ENCODE assay signal across 8 cellular contexts in genomic region chr20:35171753-35172433, GRCh38. TPM values are rescaled to one million over a fixed set of nuclear protein-coding genes. Genes with fewer than 3 reads are reported as not detected.
DNase-seq lines count a peak whose midpoint lies in the region; ATAC-seq and TF ChIP-seq lines count a peak whose summit lies in the region.

Gene PROCR (plus strand): TSS chr20:35172072. CDS start chr20:35172155, 83 bp downstream.

- H3K4me2 ChIP-seq in mesendoderm (ENCODE audit: low read length), result peak within 1 kb of the TSS; percentile 10

- peaks cover 2% of the 10 kb centered on the region for H3K4me1 ChIP-seq in mesendoderm (ENCODE audit: control insufficient read depth, low read depth, low read length)
- peaks cover 0 to 12% of the 10 kb centered on the region in 2 donors for H3K4me1 ChIP-seq in thoracic aorta (ENCODE audit: control insufficient read depth in 1 of 2, low read depth in 2 of 2)

- H3K9me3 ChIP-seq in WERI-Rb-1 (ENCODE audit: severe bottlenecking) (no peaks in the 10 kb centered on the region), thoracic aorta (no peaks in the 10 kb centered on the region)

- H3K56ac ChIP-seq in mesendoderm (ENCODE audit: low read length), result peak within 1 kb of the TSS; percentile 83

- no peak within 1 kb of the TSS for H2BK5ac ChIP-seq in mesendoderm (ENCODE audit: low read length)

- H3K79me1 ChIP-seq in mesendoderm (ENCODE audit: low read length), result no peaks in the 10 kb centered on the region

- no peak within 1 kb of the TSS for H2AK5ac ChIP-seq in mesendoderm (ENCODE audit: low read length)

- peaks cover 15% of the 10 kb centered on the region for H3K36me3 ChIP-seq in WERI-Rb-1
- no peaks in the 10 kb centered on the region for H3K36me3 ChIP-seq in mesendoderm (ENCODE audit: control insufficient read depth, insufficient read depth, low read length)
- H3K36me3 ChIP-seq in thoracic aorta, result no peaks in the 10 kb centered on the region

- H3K4me3 ChIP-seq in WERI-Rb-1 (ENCODE audit: low read depth, low read length) (peak within 1 kb of the TSS; percentile 61), mesendoderm (ENCODE audit: low read length) (no peak within 1 kb of the TSS), thoracic aorta (peak within 1 kb of the TSS; percentile 69)

- whole genome bisulfite sequencing in mesendoderm (ENCODE audit: extremely low coverage, insufficient coverage, low lambda C conversion rate), result no CpG with 5 or more reads among the region's 16 CpGs

- H3K27ac ChIP-seq in WERI-Rb-1 (peak within 1 kb of the TSS; percentile 64), mesendoderm (ENCODE audit: low read depth, low read length) (no peak within 1 kb of the TSS), thoracic aorta (peak within 1 kb of the TSS; percentile 62 to 81)

- no peak within 1 kb of the TSS for H3K18ac ChIP-seq in mesendoderm (ENCODE audit: low read length)

- no peak within 1 kb of the TSS for H3K4ac ChIP-seq in mesendoderm (ENCODE audit: low read depth, low read length)

- ATAC-seq in thoracic aorta (ENCODE audit: insufficient number of reproducible peaks, low FRiP score, low read depth) (peak; percentile 79), HG03521 (IDR thresholded peaks at IDR 0.05; ENCODE audit: unreplicated experiment) (no peak)

- H3K23ac ChIP-seq in mesendoderm (ENCODE audit: low read length), result no peak within 1 kb of the TSS

- no peaks in the 10 kb centered on the region for H3K79me2 ChIP-seq in mesendoderm (ENCODE audit: control insufficient read depth, insufficient read depth, low read length)

- no peak within 1 kb of the TSS for H2BK120ac ChIP-seq in mesendoderm (ENCODE audit: low read depth, low read length)

- H3K27me3 ChIP-seq in WERI-Rb-1 (ENCODE audit: insufficient read depth, low read depth, severe bottlenecking), result no peaks in the 10 kb centered on the region
- H3K27me3 ChIP-seq in mesendoderm (ENCODE audit: insufficient read depth, low read length, poor library complexity), result no peaks in the 10 kb centered on the region
- no peaks in the 10 kb centered on the region for H3K27me3 ChIP-seq in thoracic aorta (replicated peaks; ENCODE audit: insufficient read depth)

- TF ChIP-seq POLR2A in erythroblast (IDR thresholded peaks at IDR 0.05; ENCODE audit: low read length), result no peak

- no peak within 1 kb of the TSS for H4K8ac ChIP-seq in mesendoderm (ENCODE audit: low read depth, low read length)

- H4K5ac ChIP-seq in mesendoderm (ENCODE audit: low read length), result no peak within 1 kb of the TSS

- DNase-seq in EH (ENCODE audit: low read depth) (peak; percentile 96), MV-4-11 (lab: John Stamatoyannopoulos, UW) (peak; percentile 87), WERI-Rb-1 (peak; percentile 96), erythroblast (lab: John Stamatoyannopoulos, UW) (peak; percentile 44 to 47), mesendoderm (peak; percentile 94), thoracic aorta (ENCODE audit: low spot score) (peak; percentile 62), HuH-7 (ENCODE audit: low spot score) (no peak)

- peak within 1 kb of the TSS; percentile 36 for H3K9ac ChIP-seq in mesendoderm (ENCODE audit: low read length)

- H2BK15ac ChIP-seq in mesendoderm (replicated peaks; ENCODE audit: low read depth), result no peak within 1 kb of the TSS

- TF ChIP-seq CTCF in WERI-Rb-1 (IDR thresholded peaks at IDR 0.05; ENCODE audit: low read depth, low read length), result no peak
- TF ChIP-seq CTCF in thoracic aorta (IDR thresholded peaks at IDR 0.05), result no peak

RNA-seq across cellular contexts. Expression of gene PROCR, which starts in this region (rescaled TPM):
- 7.1 TPM for polyA plus RNA-seq in mesendoderm (2013, experiment 1 of 2)
- polyA plus RNA-seq in mesendoderm (2013, experiment 2 of 2), result 8.0 TPM
- 10 to 100 TPM; 66.9 to 74.7 TPM for total RNA-seq in thoracic aorta
